ENCODE assay signal across 22 cellular contexts in genomic region chr2:237179161-237179560, GRCh38.
"Had no signal": no experiment of that assay in that cellular context is flagged by ENCODE, and none has a peak within 500 bp of the region (broad histone marks: within the 10 kb centered on the region; RNA-seq: fewer than 3 reads in every experiment).

No MANE protein-coding gene starts in this region.

- H3K27ac Mint-ChIP-seq: activated T-cell treated with anti-CD3 and anti-CD28 coated beads, Interleukin-2, amount 50 U/mL, for 24 hours; activated T-helper 17 cell treated with anti-CD3 and anti-CD28 coated beads, Interleukin-2, amount 50 U/mL, for 72 hours; natural killer cell; stimulated activated naive B cell treated with anti-CD40 and anti-IgM and Interleukin-4, amounts not matched to agents 10 μg/mL and 1 μg/mL and 100 μg/mL, for 72 hours; type B pancreatic cell had no signal

- H3K27ac ChIP-seq: ascending aorta, coronary artery, epithelial cell of prostate, lower lobe of right lung, ovary, prostate gland, testis had no signal

- DNase-seq: activated CD4-positive, alpha-beta T cell treated with anti-CD3 and anti-CD28 coated beads for 1 hour; activated CD8-positive, alpha-beta memory T cell treated with anti-CD3 and anti-CD28 coated beads for 24 hours; activated CD8-positive, alpha-beta memory T cell treated with anti-CD3 and anti-CD28 coated beads, Interleukin-2, amount 50 U/mL, for 4 hours; activated T-cell treated with anti-CD3 and anti-CD28 coated beads, Interleukin-2, amount 50 U/mL, for 24 hours; heart right ventricle; left colon; lower lobe of right lung; midbrain; natural killer cell; stimulated activated naive B cell treated with anti-CD40 and anti-IgM and Interleukin-4, amounts not matched to agents 10 μg/mL and 1 μg/mL and 100 μg/mL, for 72 hours; T-helper 1 cell had no signal

- H3K36me3 Mint-ChIP-seq: natural killer cell; stimulated activated naive B cell treated with anti-CD40 and anti-IgM and Interleukin-4, amounts not matched to agents 10 μg/mL and 1 μg/mL and 100 μg/mL, for 72 hours; type B pancreatic cell had no signal

- H3K4me3 Mint-ChIP-seq: activated T-cell treated with anti-CD3 and anti-CD28 coated beads, Interleukin-2, amount 50 U/mL, for 24 hours; activated T-helper 17 cell treated with anti-CD3 and anti-CD28 coated beads, Interleukin-2, amount 50 U/mL, for 72 hours; natural killer cell; stimulated activated naive B cell treated with anti-CD40 and anti-IgM and Interleukin-4, amounts not matched to agents 10 μg/mL and 1 μg/mL and 100 μg/mL, for 72 hours; type B pancreatic cell had no signal

- H3K4me3 ChIP-seq: ascending aorta, coronary artery, heart right ventricle, lower lobe of right lung, ovary, prostate gland, testis had no signal

- H3K4me1 Mint-ChIP-seq: activated T-helper 17 cell treated with anti-CD3 and anti-CD28 coated beads, Interleukin-2, amount 50 U/mL, for 72 hours; natural killer cell; stimulated activated naive B cell treated with anti-CD40 and anti-IgM and Interleukin-4, amounts not matched to agents 10 μg/mL and 1 μg/mL and 100 μg/mL, for 72 hours had no signal

- H3K36me3 ChIP-seq: ascending aorta, heart right ventricle, lower lobe of right lung, ovary, prostate gland had no signal

- H3K9me3 Mint-ChIP-seq: activated naive CD4-positive, alpha-beta T cell treated with anti-CD3 and anti-CD28 coated beads, Interleukin-2, amount 50 U/mL, for 72 hours; activated T-cell treated with anti-CD3 and anti-CD28 coated beads, Interleukin-2, amount 50 U/mL, for 24 hours; activated T-helper 17 cell treated with anti-CD3 and anti-CD28 coated beads, Interleukin-2, amount 50 U/mL, for 72 hours; natural killer cell had no signal

- FAIRE-seq: bronchial epithelial cell, keratinocyte had no signal

- H3K27me3 ChIP-seq: ascending aorta, heart right ventricle, ovary, testis had no signal

- H3K4me1 ChIP-seq: ascending aorta, lower lobe of right lung, prostate gland had no signal

- H3K9me3 ChIP-seq: lower lobe of right lung, ovary, prostate gland, testis had no signal
